ENCODE assay signal across 25 cellular contexts in genomic region chr15:93046120-93046519, GRCh38. TPM values are rescaled to one million over a fixed set of nuclear protein-coding genes. Genes with fewer than 3 reads are reported as not detected.
DNase-seq lines count a peak whose midpoint lies in the region; ATAC-seq and TF ChIP-seq lines count a peak whose summit lies in the region.
"Had no signal": no experiment of that assay in that cellular context is flagged by ENCODE, and none has a peak within 500 bp of the region (broad histone marks: within the 10 kb centered on the region; RNA-seq: fewer than 3 reads in every experiment).

No MANE protein-coding gene starts in this region.

- H3K4me3 Mint-ChIP-seq in CD4-positive, alpha-beta memory T cell = no peak overlapping the region
- H3K4me3 Mint-ChIP-seq in Caco-2 (ENCODE audit: unreplicated experiment) (no peak overlapping the region), neural crest cell (peak overlapping the region; percentile 75)
- peak overlapping the region; percentile 8 to 68 for H3K4me3 Mint-ChIP-seq in effector memory CD8-positive, alpha-beta T cell
- H3K4me3 Mint-ChIP-seq: CD8-positive, alpha-beta T cell had no signal

- no peaks in the 10 kb centered on the region for H3K27me3 ChIP-seq in CD4-positive, alpha-beta memory T cell (ENCODE audit: insufficient read depth, low read length)
- H3K27me3 ChIP-seq in Caco-2 (replicated peaks; ENCODE audit: control insufficient read depth, insufficient read depth, low read length) = no peaks in the 10 kb centered on the region
- H3K27me3 ChIP-seq: SJCRH30 had no signal

- H3K9me3 ChIP-seq in CD4-positive, alpha-beta memory T cell (ENCODE audit: control insufficient read depth in 1 of 2, low read length in 2 of 2) = no peaks in the 10 kb centered on the region
- 0 out of 2 replicates have a peak, but pooled peaks cover 6% of the 10 kb centered on the region for H3K9me3 ChIP-seq in Caco-2

- H3K27me3 Mint-ChIP-seq in CD4-positive, alpha-beta memory T cell = peaks cover 1 to 2% of the 10 kb centered on the region in 2 donors
- no peaks in the 10 kb centered on the region for H3K27me3 Mint-ChIP-seq in Caco-2 (ENCODE audit: insufficient read depth, unreplicated experiment)
- H3K27me3 Mint-ChIP-seq in effector memory CD8-positive, alpha-beta T cell = peaks cover 0 to 4% of the 10 kb centered on the region in 2 donors
- peaks cover 24% of the 10 kb centered on the region for H3K27me3 Mint-ChIP-seq in neural crest cell (ENCODE audit: low read depth)

- peaks cover 0 to 7% (median 4%) of the 10 kb centered on the region in 8 donors for H3K9me3 Mint-ChIP-seq in CD4-positive, alpha-beta memory T cell
- H3K9me3 Mint-ChIP-seq in Caco-2 (ENCODE audit: unreplicated experiment) = peaks cover 12% of the 10 kb centered on the region
- H3K9me3 Mint-ChIP-seq in effector memory CD8-positive, alpha-beta T cell = peaks cover 0 to 10% of the 10 kb centered on the region in 2 donors
- H3K9me3 Mint-ChIP-seq in neural crest cell = no peaks in the 10 kb centered on the region

- H3K27ac Mint-ChIP-seq in CD4-positive, alpha-beta memory T cell = peak overlapping the region in 5 of 7 donors; percentile 3 to 93 (median 55)
- H3K27ac Mint-ChIP-seq in Caco-2 (ENCODE audit: unreplicated experiment) (peak overlapping the region; percentile 82), neural crest cell (ENCODE audit: unreplicated experiment) (no peak overlapping the region)
- peak overlapping the region; percentile 30 to 92 for H3K27ac Mint-ChIP-seq in effector memory CD8-positive, alpha-beta T cell
- H3K27ac Mint-ChIP-seq: CD8-positive, alpha-beta T cell; IgD-negative memory B cell had no signal

- intact Hi-C loops in CD4-positive, alpha-beta memory T cell (cut with micrococcal nuclease) = no loop called here
- intact Hi-C loops in Caco-2 (cut with micrococcal nuclease; ENCODE audit: unreplicated experiment) = no loop called here

- H3K4me3 ChIP-seq in CD4-positive, alpha-beta memory T cell (ENCODE audit: low read length in 2 of 2) = no peak overlapping the region
- no peak overlapping the region for H3K4me3 ChIP-seq in Caco-2 (ENCODE audit: low read depth, low read length)
- H3K4me3 ChIP-seq: A549, SJCRH30 had no signal

- TF ChIP-seq CTCF in Caco-2 (IDR thresholded peaks at IDR 0.05; ENCODE audit: insufficient read depth in 1 of 2, low read depth in 1 of 2, low read length in 1 of 2, severe bottlenecking in 1 of 2, unreplicated experiment in 1 of 2) = no peak
- no peak for TF ChIP-seq CTCF in neural crest cell (conservative IDR thresholded peaks at IDR 0.05)

- H3K4me1 Mint-ChIP-seq in CD4-positive, alpha-beta memory T cell = peaks cover 14 to 43% (median 29%) of the 10 kb centered on the region in 4 donors
- no peaks in the 10 kb centered on the region for H3K4me1 Mint-ChIP-seq in Caco-2 (ENCODE audit: low read depth, unreplicated experiment)
- peaks cover 40 to 41% of the 10 kb centered on the region in 2 donors for H3K4me1 Mint-ChIP-seq in effector memory CD8-positive, alpha-beta T cell (ENCODE audit: low read depth in 2 of 2)
- peaks cover 36% of the 10 kb centered on the region for H3K4me1 Mint-ChIP-seq in neural crest cell

- H3K4me1 ChIP-seq in CD4-positive, alpha-beta memory T cell (ENCODE audit: insufficient read depth, low read length) = peaks cover 21% of the 10 kb centered on the region
- H3K4me1 ChIP-seq in Caco-2 = no peaks in the 10 kb centered on the region
- H3K4me1 ChIP-seq: A549, SJCRH30 had no signal

- BruUV-seq in Caco-2 (replicated peaks; lab: Mats Ljungman, UMichigan) = no TSS peak

- POLR2A ChIA-PET in CD4-positive, alpha-beta memory T cell (lab: Charles Lee; ENCODE audit: partially characterized antibody) = no interaction called here
- POLR2A ChIA-PET in Caco-2 (lab: Charles Lee) = no interaction called here

- no peak for DNase-seq in CD4-positive, alpha-beta memory T cell
- no peak for DNase-seq in Caco-2
- DNase-seq in effector memory CD8-positive, alpha-beta T cell = no peak
- no peak for DNase-seq in neural crest cell (ENCODE audit: low read depth, low spot score)
- DNase-seq in hypothalamus (lab: John Stamatoyannopoulos, UW) = no peak
- no peak for DNase-seq in NCI-H2029 (lab: John Stamatoyannopoulos, UW)
- DNase-seq: C1 segment of cervical spinal cord; Calu3; CD8-positive, alpha-beta T cell; DMS79 treated with DMSO at 0.1 percent for 48 hours; GF-D8; HCEC 1CT; NCI-H1048; NCI-H1417; NCI-H1694 treated with DMSO at 0.1 percent for 48 hours; NCI-H2171 treated with DMSO at 0.1 percent for 48 hours; NCI-H345; NCI-H510A treated with DMSO at 0.1 percent for 48 hours; PC-3; SJCRH30 had no signal

- ATAC-seq in effector memory CD8-positive, alpha-beta T cell (replicated peaks) = no peak
- no peak for ATAC-seq in GM18861 (IDR thresholded peaks at IDR 0.05; ENCODE audit: unreplicated experiment)
- ATAC-seq: A549; CD8-positive, alpha-beta T cell; PC-3; SK-N-SH treated with all-trans-retinoic acid at 6 μM for 48 hours had no signal

- no peaks in the 10 kb centered on the region for H3K36me3 Mint-ChIP-seq in CD4-positive, alpha-beta memory T cell
- H3K36me3 Mint-ChIP-seq in Caco-2 (ENCODE audit: insufficient read depth, unreplicated experiment) = peaks cover 33% of the 10 kb centered on the region
- peaks cover 5% of the 10 kb centered on the region for H3K36me3 Mint-ChIP-seq in effector memory CD8-positive, alpha-beta T cell (ENCODE audit: insufficient read depth)
- peaks cover 44% of the 10 kb centered on the region for H3K36me3 Mint-ChIP-seq in neural crest cell (ENCODE audit: low read depth)
- H3K36me3 Mint-ChIP-seq: CD8-positive, alpha-beta T cell; IgD-negative memory B cell had no signal

- no peaks in the 10 kb centered on the region for H3K36me3 ChIP-seq in CD4-positive, alpha-beta memory T cell (ENCODE audit: insufficient read depth, low read length)
- no peaks in the 10 kb centered on the region for H3K36me3 ChIP-seq in Caco-2 (ENCODE audit: control insufficient read depth, insufficient read depth, low read length)

- no peak overlapping the region for H3K27ac ChIP-seq in CD4-positive, alpha-beta memory T cell (ENCODE audit: low read depth, low read length)
- H3K27ac ChIP-seq: A549, HL-60, SJCRH30 had no signal

- CTCF ChIA-PET in CD4-positive, alpha-beta memory T cell (lab: Charles Lee; ENCODE audit: partially characterized antibody) = interaction anchor here (1.0 to 4.1 kb wide), 2 partner anchors 10 to 249 kb away, joined by 3 to 26 read pairs; no protein-coding TSS in a partner anchor
- CTCF ChIA-PET in Caco-2 (lab: Charles Lee) = no interaction called here

RNA-seq across cellular contexts. Expression of gene RGMA, which starts 42.9 kb away (rescaled TPM):
- not detected for total RNA-seq in CD4-positive, alpha-beta memory T cell
- polyA plus RNA-seq in CD4-positive, alpha-beta memory T cell = not detected
- total RNA-seq in Caco-2 (2022) = 4.4 and 4.5 TPM in 2 replicates
- total RNA-seq in neural crest cell = 187 and 205 TPM in 2 replicates
- polyA plus RNA-seq: IgD-negative memory B cell had no signal

Comparison
In these comparisons a context has a peak if more than half of its experiments do, and no peak if none do; other contexts are left out.
1. H3K4me3 Mint-ChIP-seq: peak in effector memory CD8-positive, alpha-beta T cell (2 of 2) and neural crest cell (single experiment); none in CD4-positive, alpha-beta memory T cell (0 of 8) and Caco-2 (single experiment).
2. RNA of gene RGMA, which starts 42.9 kb away (total RNA-seq): 187 to 205 TPM in neural crest cell; 4.4 to 4.5 TPM in Caco-2 and not detected in CD4-positive, alpha-beta memory T cell; every median in the first group is over 10 times any median in the second.